ENCODE assay signal across 3 cellular contexts in the genomic region with DNA sequence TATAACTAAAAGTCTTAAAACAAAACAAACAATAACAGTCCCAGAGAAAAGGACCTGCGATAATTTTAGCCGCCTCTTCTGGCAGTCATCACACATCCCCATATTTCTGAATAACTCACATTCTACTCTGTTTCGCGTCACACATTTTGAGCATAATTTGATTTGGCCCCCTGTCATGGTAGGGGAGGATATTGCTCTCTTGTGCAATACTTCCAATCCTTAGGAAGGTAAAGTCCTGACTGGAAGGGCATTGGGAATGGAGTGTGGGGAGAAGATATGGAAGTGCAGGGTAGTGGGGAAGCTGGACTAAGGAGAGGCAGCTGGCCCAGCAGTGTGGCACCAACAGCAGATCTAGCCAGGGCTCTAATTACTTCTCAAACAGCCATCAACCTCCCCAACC.
TF ChIP-seq lines count a peak whose summit lies in the region.

No MANE protein-coding gene starts in this region.

TF ChIP-seq in HepG2, 621 proteins besides CTCF, POLR2A, EP300 and RAD21:
- TF ChIP-seq CEBPB (IDR thresholded peaks at IDR 0.05; ENCODE audit: borderline replicate concordance, low read depth, low read length) (0 out of 2 replicates have a peak, but pooled peaks have one; percentile 18), DBP (CRISPR knock-in tag; IDR thresholded peaks at IDR 0.05; ENCODE audit: not compliant biosample characterization) (no peak)

TF ChIP-seq in SK-N-SH treated with all-trans-retinoic acid at 6 μM for 48 hours, 23 proteins besides CTCF, POLR2A, EP300 and RAD21:
- no peak for TF ChIP-seq BACH2 (CRISPR knock-in tag; IDR thresholded peaks at IDR 0.05; ENCODE audit: borderline replicate concordance)
- peak; percentile 86 for TF ChIP-seq ZNF70 (CRISPR knock-in tag; IDR thresholded peaks at IDR 0.05)
- 0 out of 2 replicates have a peak, but pooled peaks have one; percentile 14 for TF ChIP-seq ISL1 (CRISPR knock-in tag; IDR thresholded peaks at IDR 0.05)

TF ChIP-seq in H1, 55 proteins besides CTCF, POLR2A, EP300 and RAD21:
- TF ChIP-seq CEBPB (IDR thresholded peaks at IDR 0.05; ENCODE audit: low read depth, low read length) (peak; percentile 40; the same call in 1 of the 2 replicates), SIX5 (IDR thresholded peaks at IDR 0.05; ENCODE audit: low read depth, low read length) (no peak), CBX8 (IDR thresholded peaks at IDR 0.05; ENCODE audit: borderline replicate concordance, low read depth, low read length) (no peak)
TF ChIP-seq in H1: peak in this region for 1.
